13 cellular contexts compared by ENCODE assay signal in genomic region chr12:71787574-71787973, GRCh38. TPM values are rescaled to one million over a fixed set of nuclear protein-coding genes. Genes with fewer than 3 reads are reported as not detected.
A peak's percentile ranks its signal among the peaks of the same experiment; 100 is the strongest.
DNase-seq lines count a peak whose midpoint lies in the region; ATAC-seq and TF ChIP-seq lines count a peak whose summit lies in the region.
"Had no signal": no experiment of that assay in that cellular context is flagged by ENCODE, and none has a peak within 500 bp of the region (broad histone marks: within the 10 kb centered on the region; RNA-seq: fewer than 3 reads in every experiment).

No MANE protein-coding gene starts in this region.

- H3K4me1 ChIP-seq in HUES6 (ENCODE audit: control insufficient read depth, insufficient read depth, low read length), result no peaks in the 10 kb centered on the region

- ATAC-seq in T-cell (replicated peaks in 1 of 4) (peak in 1 of 4 experiments; percentile 42), left lobe of liver (peak; percentile 29), GM19324 (IDR thresholded peaks at IDR 0.05; ENCODE audit: low FRiP score, unreplicated experiment) (no peak)

- H3K4me3 ChIP-seq in HUES6 (ENCODE audit: low read depth, low read length), result no peak overlapping the region

- TF ChIP-seq CTCF in progenitor cell of endocrine pancreas (IDR thresholded peaks at IDR 0.05; ENCODE audit: unreplicated experiment), result no peak

- peaks cover 43% of the 10 kb centered on the region for H3K36me3 ChIP-seq in HUES6 (ENCODE audit: control insufficient read depth, insufficient read depth, low read length)

- peak overlapping the region; percentile 13 to 56 for H3K27ac Mint-ChIP-seq in T-cell
- H3K27ac Mint-ChIP-seq in progenitor cell of endocrine pancreas, result no peak overlapping the region
- H3K27ac Mint-ChIP-seq: B cell; mesothelial cell of epicardium; T-helper 2 cell treated with Interferon-gamma antibody and Interleukin-4, amounts not matched to agents 5 μg/mL and 100 μg/mL, for 36 hours had no signal

- H3K4me1 Mint-ChIP-seq in T-cell (peaks cover 11 to 19% (median 13%) of the 10 kb centered on the region in 3 donors), progenitor cell of endocrine pancreas (ENCODE audit: low read depth) (no peaks in the 10 kb centered on the region)
- H3K4me1 Mint-ChIP-seq: central memory CD8-positive, alpha-beta T cell; mesothelial cell of epicardium had no signal

- DNase-seq in Ammon's horn (ENCODE audit: low spot score) (peak; percentile 13), T-cell (no peak), left lobe of liver (ENCODE audit: low spot score) (no peak), progenitor cell of endocrine pancreas (ENCODE audit: low spot score, unreplicated experiment) (no peak), NCI-H128 (lab: John Stamatoyannopoulos, UW; ENCODE audit: unreplicated experiment) (no peak), DMS153 (lab: John Stamatoyannopoulos, UW) (no peak)
- DNase-seq: activated CD4-positive, alpha-beta T cell treated with anti-CD3 and anti-CD28 coated beads, Interleukin-2, amount 50 U/mL, for 48 hours had no signal

- H3K4me3 Mint-ChIP-seq in T-cell (no peak overlapping the region), progenitor cell of endocrine pancreas (ENCODE audit: low read depth) (no peak overlapping the region)
- H3K4me3 Mint-ChIP-seq: B cell; central memory CD8-positive, alpha-beta T cell; mesothelial cell of epicardium; T-helper 2 cell treated with Interferon-gamma antibody and Interleukin-4, amounts not matched to agents 5 μg/mL and 100 μg/mL, for 36 hours had no signal

- H3K9ac ChIP-seq in HUES6 (ENCODE audit: low read length), result no peak overlapping the region

- POLR2A ChIA-PET in T-cell (lab: Charles Lee), result interaction anchor here in 1 of 2 donors (0.7 kb wide), 1 partner anchor 72 kb away, joined by 3 read pairs; no protein-coding TSS in a partner anchor

- no peaks in the 10 kb centered on the region for H3K27me3 ChIP-seq in HUES6 (ENCODE audit: control insufficient read depth, insufficient read depth, low read length)

- H3K9me3 Mint-ChIP-seq in T-cell, result no peaks in the 10 kb centered on the region
- no peaks in the 10 kb centered on the region for H3K9me3 Mint-ChIP-seq in progenitor cell of endocrine pancreas (ENCODE audit: low read depth)
- H3K9me3 Mint-ChIP-seq: central memory CD8-positive, alpha-beta T cell; mesothelial cell of epicardium; T-helper 2 cell treated with Interferon-gamma antibody and Interleukin-4, amounts not matched to agents 5 μg/mL and 100 μg/mL, for 36 hours had no signal

- H3K36me3 Mint-ChIP-seq in T-cell, result peaks cover 28% of the 10 kb centered on the region
- peaks cover 10% of the 10 kb centered on the region for H3K36me3 Mint-ChIP-seq in progenitor cell of endocrine pancreas (ENCODE audit: insufficient read depth)

- CTCF ChIA-PET in T-cell (lab: Charles Lee), result interaction anchor here (0.6 to 1.2 kb wide), 3 partner anchors 8 to 109 kb away, joined by 4 to 5 read pairs (median 4); no protein-coding TSS in a partner anchor

- no peaks in the 10 kb centered on the region for H3K27me3 Mint-ChIP-seq in T-cell
- H3K27me3 Mint-ChIP-seq in progenitor cell of endocrine pancreas, result no peaks in the 10 kb centered on the region
- H3K27me3 Mint-ChIP-seq: B cell; central memory CD8-positive, alpha-beta T cell had no signal

- H3K27ac ChIP-seq in HUES6 (ENCODE audit: low read depth, low read length), result 0 out of 2 replicates have a peak overlapping the region, but pooled peaks have one; percentile 6

- no peaks in the 10 kb centered on the region for H3K9me3 ChIP-seq in HUES6 (ENCODE audit: control insufficient read depth, insufficient read depth, low read depth, low read length)

RNA-seq across cellular contexts. Expression of gene RAB21, which starts 32.9 kb away (rescaled TPM):
- total RNA-seq in T-cell (10 to 100 TPM; 55.3 to 65.2 (median 63.6) TPM), left lobe of liver (29.2 TPM), progenitor cell of endocrine pancreas (52.5 and 54.0 TPM in 2 replicates)

RNA-seq across cellular contexts. Expression of gene TBC1D15, which starts 52.0 kb away (rescaled TPM):
- total RNA-seq in T-cell (10 to 100 TPM; 63.8 to 85.9 (median 71.3) TPM), left lobe of liver (15.8 TPM), progenitor cell of endocrine pancreas (29.1 and 33.2 TPM in 2 replicates)
